Comparison of ENCODE assay signal across 8 cellular contexts in the genomic region with DNA sequence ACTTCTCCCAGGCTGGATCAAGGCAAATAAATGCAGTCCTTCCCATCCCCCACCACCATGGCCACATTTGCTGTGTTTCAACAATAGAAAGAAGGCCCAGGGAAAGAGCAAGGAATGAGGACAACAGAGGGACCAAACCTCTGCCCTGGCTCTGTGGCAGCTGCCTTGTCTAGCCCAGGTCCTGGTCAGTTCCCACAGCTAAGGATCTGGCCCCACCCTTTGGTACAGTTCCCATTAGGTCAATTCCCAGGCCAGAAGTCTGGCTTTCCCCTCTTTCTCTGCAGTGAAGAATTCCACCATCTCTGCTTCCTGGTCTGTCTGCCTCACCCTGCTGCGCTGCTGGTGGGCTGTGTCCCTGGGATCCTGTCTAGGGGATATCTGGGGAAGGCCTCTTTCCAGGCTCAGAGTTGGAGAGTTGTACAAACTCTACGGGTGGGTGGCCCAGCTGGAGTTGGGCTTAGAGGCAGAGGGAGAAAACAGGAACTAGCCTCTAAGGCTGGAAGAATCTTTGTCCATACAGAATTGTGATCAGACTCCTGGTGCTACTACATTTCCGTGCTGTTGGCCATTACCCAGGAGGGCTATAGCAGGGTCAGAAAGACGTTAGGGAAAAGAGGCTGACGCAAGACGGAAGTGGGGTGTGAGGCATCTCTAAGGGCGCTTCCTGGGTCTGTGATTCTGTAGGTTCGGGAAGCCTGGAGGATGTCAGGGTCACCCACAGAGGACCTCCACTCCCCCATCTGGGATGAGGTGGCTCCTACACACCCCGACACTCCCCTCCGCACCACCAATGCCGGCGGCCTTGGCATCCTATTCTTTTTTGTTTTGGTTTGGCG. TPM values are rescaled to one million over a fixed set of nuclear protein-coding genes. Genes with fewer than 3 reads are reported as not detected.
A peak's percentile ranks its signal among the peaks of the same experiment; 100 is the strongest.
DNase-seq lines count a peak whose midpoint lies in the region; ATAC-seq, FAIRE-seq and TF ChIP-seq lines count a peak whose summit lies in the region.

No MANE protein-coding gene starts in this region.

- H3K9me3 Mint-ChIP-seq in astrocyte (ENCODE audit: unreplicated experiment), result no peaks in the 10 kb centered on the region
- H3K9me3 Mint-ChIP-seq in stimulated activated memory B cell treated with anti-CD40 and anti-IgM and Interleukin-4, amounts not matched to agents 10 μg/mL and 1 μg/mL and 100 μg/mL, for 72 hours, result no peaks in the 10 kb centered on the region

- no peak for ATAC-seq in stimulated activated memory B cell treated with anti-CD40 and anti-IgM and Interleukin-4, amounts not matched to agents 10 μg/mL and 1 μg/mL and 100 μg/mL, for 72 hours
- no peak for ATAC-seq in GM18867 (IDR thresholded peaks at IDR 0.05; ENCODE audit: unreplicated experiment)

- H3K36me3 Mint-ChIP-seq in astrocyte (ENCODE audit: low read depth, unreplicated experiment), result no peaks in the 10 kb centered on the region
- peaks cover 20% of the 10 kb centered on the region for H3K36me3 Mint-ChIP-seq in stimulated activated memory B cell treated with anti-CD40 and anti-IgM and Interleukin-4, amounts not matched to agents 10 μg/mL and 1 μg/mL and 100 μg/mL, for 72 hours

- no peaks in the 10 kb centered on the region for H3K27me3 ChIP-seq in HUES6 (ENCODE audit: control insufficient read depth, insufficient read depth, low read length)
- no peaks in the 10 kb centered on the region for H3K27me3 ChIP-seq in astrocyte (ENCODE audit: insufficient read depth, low read length)

- peaks cover 2% of the 10 kb centered on the region for H4K20me1 ChIP-seq in astrocyte (ENCODE audit: insufficient read depth, low read length)

- H3K9ac ChIP-seq in HUES6 (ENCODE audit: low read length) (peak overlapping the region; percentile 79), astrocyte (ENCODE audit: low read length) (peak overlapping the region; percentile 92)

- H3K4me3 Mint-ChIP-seq in astrocyte (ENCODE audit: unreplicated experiment), result peak overlapping the region; percentile 94
- peak overlapping the region; percentile 95 for H3K4me3 Mint-ChIP-seq in stimulated activated memory B cell treated with anti-CD40 and anti-IgM and Interleukin-4, amounts not matched to agents 10 μg/mL and 1 μg/mL and 100 μg/mL, for 72 hours

- H3K36me3 ChIP-seq in HUES6 (ENCODE audit: control insufficient read depth, insufficient read depth, low read length) (peaks cover 29% of the 10 kb centered on the region), astrocyte (ENCODE audit: insufficient read depth, low read length) (peaks cover 11% of the 10 kb centered on the region)

- no peaks in the 10 kb centered on the region for H3K27me3 Mint-ChIP-seq in astrocyte (ENCODE audit: low read depth, unreplicated experiment)
- no peaks in the 10 kb centered on the region for H3K27me3 Mint-ChIP-seq in stimulated activated memory B cell treated with anti-CD40 and anti-IgM and Interleukin-4, amounts not matched to agents 10 μg/mL and 1 μg/mL and 100 μg/mL, for 72 hours

- no peak for FAIRE-seq in astrocyte (lab: Jason Lieb, UNC)

- H2AFZ ChIP-seq in astrocyte (ENCODE audit: low read depth, low read length), result peak overlapping the region; percentile 75

- no peak for TF ChIP-seq CTCF in astrocyte (IDR thresholded peaks at IDR 0.05; ENCODE audit: insufficient read depth, low read depth, low read length)

- H3K4me1 Mint-ChIP-seq in astrocyte (ENCODE audit: low read depth, unreplicated experiment), result peaks cover 30% of the 10 kb centered on the region
- peaks cover 34% of the 10 kb centered on the region for H3K4me1 Mint-ChIP-seq in stimulated activated memory B cell treated with anti-CD40 and anti-IgM and Interleukin-4, amounts not matched to agents 10 μg/mL and 1 μg/mL and 100 μg/mL, for 72 hours

- H3K4me3 ChIP-seq in HUES6 (ENCODE audit: low read depth, low read length), result peak overlapping the region; percentile 78
- peak overlapping the region; percentile 94 for H3K4me3 ChIP-seq in astrocyte (ENCODE audit: insufficient read depth, low read depth, low read length)

- H3K27ac Mint-ChIP-seq in astrocyte (ENCODE audit: unreplicated experiment), result peak overlapping the region; percentile 95
- peak overlapping the region; percentile 96 for H3K27ac Mint-ChIP-seq in stimulated activated memory B cell treated with anti-CD40 and anti-IgM and Interleukin-4, amounts not matched to agents 10 μg/mL and 1 μg/mL and 100 μg/mL, for 72 hours

- DNase-seq in AML-193 (lab: John Stamatoyannopoulos, UW), result peak; percentile 14 to 22
- DNase-seq in astrocyte (ENCODE audit: low read depth), result no peak
- peak; percentile 67 for DNase-seq in iris pigment epithelial cell (ENCODE audit: low read depth)
- DNase-seq in NCI-H510A (lab: John Stamatoyannopoulos, UW), result no peak
- no peak for DNase-seq in SHP77 (lab: John Stamatoyannopoulos, UW)

- H3K27ac ChIP-seq in HUES6 (ENCODE audit: low read depth, low read length), result peak overlapping the region; percentile 96
- H3K27ac ChIP-seq in astrocyte (ENCODE audit: low read depth, low read length), result peak overlapping the region; percentile 90

- peak overlapping the region; percentile 87 for H3K4me2 ChIP-seq in astrocyte (ENCODE audit: low read length)

- H3K79me2 ChIP-seq in astrocyte (ENCODE audit: insufficient read depth, low read length), result peaks cover 31% of the 10 kb centered on the region

- H3K9me3 ChIP-seq in HUES6 (ENCODE audit: control insufficient read depth, insufficient read depth, low read depth, low read length), result no peaks in the 10 kb centered on the region
- H3K9me3 ChIP-seq in astrocyte (ENCODE audit: insufficient read depth, low read depth, low read length), result no peaks in the 10 kb centered on the region

- peaks cover 56% of the 10 kb centered on the region for H3K4me1 ChIP-seq in HUES6 (ENCODE audit: control insufficient read depth, insufficient read depth, low read length)
- peaks cover 36% of the 10 kb centered on the region for H3K4me1 ChIP-seq in astrocyte (ENCODE audit: insufficient read depth, low read length)

RNA-seq across cellular contexts. Expression of a gene that starts 1.0 kb away (rescaled TPM):
- 59.9 and 69.0 TPM in 2 replicates for total RNA-seq in astrocyte

RNA-seq across cellular contexts. Expression of a gene that starts 2.4 kb away (rescaled TPM):
- 2.7 and 5.1 TPM in 2 replicates for total RNA-seq in astrocyte

RNA-seq across cellular contexts. Expression of a gene that starts 13.9 kb away (rescaled TPM):
- total RNA-seq in astrocyte, result 0.68 and 0.91 TPM in 2 replicates

RNA-seq across cellular contexts. Expression of a gene that starts 22.2 kb away (rescaled TPM):
- not detected in 2 replicates for total RNA-seq in astrocyte

RNA-seq across cellular contexts. Expression of a gene that starts 23.9 kb away (rescaled TPM):
- total RNA-seq in astrocyte, result 39.6 and 40.4 TPM in 2 replicates

Comparison
In these comparisons a context has a peak if more than half of its experiments do, and no peak if none do; other contexts are left out.
1. DNase-seq: peak in AML-193 (2 of 2) and iris pigment epithelial cell (single experiment); none in astrocyte (single experiment), NCI-H510A (single experiment) and SHP77 (0 of 2).